ENCODE assay signal across 1 cellular context in genomic region chr1:160659566-160659965, GRCh38.
TF ChIP-seq lines count a peak whose summit lies in the region.

No MANE protein-coding gene starts in this region.

TF ChIP-seq in GM12878, 131 proteins besides CTCF, POLR2A, EP300 and RAD21:
- TF ChIP-seq SMARCA5 (IDR thresholded peaks at IDR 0.05) (peak; percentile 62; the same call in 1 of the 2 replicates), MTA2 (IDR thresholded peaks at IDR 0.05; ENCODE audit: low read depth) (no peak), ZNF217 (IDR thresholded peaks at IDR 0.05) (peak; percentile 63; the same call in 1 of the 2 replicates)
TF ChIP-seq in GM12878: peak in this region for 2.
